In genomic region chr17:70168044-70168978, GRCh38 we compare ENCODE assay signal across 2 cellular contexts.
TF ChIP-seq lines count a peak whose summit lies in the region.

No MANE protein-coding gene starts in this region.

TF ChIP-seq in SK-N-SH, 30 proteins besides CTCF, POLR2A, EP300 and RAD21:
- TF ChIP-seq CHD2 (IDR thresholded peaks at IDR 0.05; ENCODE audit: low read length, partially characterized antibody) (peak; percentile 27), TCF12 (IDR thresholded peaks at IDR 0.05) (no peak; the same call in 1 of the 2 replicates), MXI1 (IDR thresholded peaks at IDR 0.05; ENCODE audit: low read depth, low read length) (peak; percentile 57; the same call in 1 of the 2 replicates), YY1 (IDR thresholded peaks at IDR 0.05; ENCODE audit: low read depth) (no peak), MAX (IDR thresholded peaks at IDR 0.05; ENCODE audit: low read depth) (peak; percentile 44; the same call in 1 of the 2 replicates), SMC3 (IDR thresholded peaks at IDR 0.05; ENCODE audit: low read depth, low read length) (peak; percentile 72; the same call in 1 of the 2 replicates), SIN3A (IDR thresholded peaks at IDR 0.05; ENCODE audit: borderline replicate concordance, low read depth, low read length) (peak; percentile 75), REST (IDR thresholded peaks at IDR 0.05; ENCODE audit: low read depth, low read length) (0 out of 2 replicates have a peak, but pooled peaks have one; percentile 47)

TF ChIP-seq in endothelial cell of umbilical vein, 7 proteins besides CTCF, POLR2A, EP300 and RAD21:
- no peak for TF ChIP-seq GATA2 (IDR thresholded peaks at IDR 0.05; ENCODE audit: insufficient read depth, insufficient read length, low read depth, low read length)
- TF ChIP-seq MAX (IDR thresholded peaks at IDR 0.05; ENCODE audit: insufficient read depth, insufficient read length) = peak; percentile 69
- TF ChIP-seq JUN (IDR thresholded peaks at IDR 0.05; ENCODE audit: borderline replicate concordance, insufficient read depth, insufficient read length, low read depth) = no peak
- TF ChIP-seq FOS (IDR thresholded peaks at IDR 0.05; ENCODE audit: borderline replicate concordance, insufficient read depth, low read length) = no peak
- TF ChIP-seq EZH2 (IDR thresholded peaks at IDR 0.05; ENCODE audit: borderline replicate concordance, low read depth, low read length, severe bottlenecking) = no peak
